In the genomic region with DNA sequence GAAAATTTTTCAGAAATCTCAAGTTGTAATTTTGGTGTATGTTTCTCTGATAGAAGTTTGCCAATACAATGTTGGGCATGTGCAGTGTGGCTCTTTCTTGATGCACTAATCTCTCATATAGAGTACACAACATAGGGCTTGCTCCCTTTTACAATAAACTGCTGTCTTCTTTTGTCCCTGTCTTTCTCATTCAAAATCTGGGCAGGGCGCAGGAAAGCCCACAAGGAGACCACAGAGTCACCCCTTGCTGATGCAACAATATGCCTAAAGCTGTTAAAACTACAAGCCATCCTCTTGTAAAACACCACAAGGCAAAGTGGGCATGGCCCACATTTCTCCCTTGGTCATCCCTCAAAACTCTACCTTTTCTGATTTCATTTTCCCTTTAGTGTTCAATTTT, we compare ENCODE assay signal across 22 cellular contexts.
"Had no signal": no experiment of that assay in that cellular context is flagged by ENCODE, and none has a peak within 500 bp of the region (broad histone marks: within the 10 kb centered on the region; RNA-seq: fewer than 3 reads in every experiment).

No MANE protein-coding gene starts in this region.

- H3K9me3 ChIP-seq: neutrophil, psoas muscle, tibial artery, upper lobe of left lung, uterus had no signal

- H3K27me3 Mint-ChIP-seq: stimulated activated memory B cell treated with anti-CD40 and anti-IgM and Interleukin-4, amounts not matched to agents 10 μg/mL and 1 μg/mL and 100 μg/mL, for 72 hours had no signal

- DNase-seq: dorsolateral prefrontal cortex; effector CD8-positive, alpha-beta T cell; heart right ventricle; hypothalamus; islet precursor cell; mammary epithelial cell; naive thymus-derived CD4-positive, alpha-beta T cell; nephron progenitor cell; psoas muscle; spleen; stimulated activated CD4-positive, alpha-beta T cell treated with anti-CD3 and anti-CD28 coated beads, Interleukin-15, amount 100 ng/mL, for 24 hours; stimulated activated CD4-positive, alpha-beta T cell treated with anti-CD3 and anti-CD28 coated beads, Interleukin-1b, Interleukin-23, amount 100 ng/mL, for 48 hours; stimulated activated CD4-positive, alpha-beta T cell treated with anti-CD3 and anti-CD28 coated beads, Interleukin-4, amount 100 ng/mL, for 24 hours; tibial artery; upper lobe of left lung; uterus had no signal

- ATAC-seq: esophagus mucosa; heart right ventricle; left lobe of liver; naive thymus-derived CD4-positive, alpha-beta T cell; psoas muscle; sciatic nerve; stimulated activated memory B cell treated with anti-CD40 and anti-IgM and Interleukin-4, amounts not matched to agents 10 μg/mL and 1 μg/mL and 100 μg/mL, for 72 hours had no signal

- H3K27ac ChIP-seq: dorsolateral prefrontal cortex, heart right ventricle, neutrophil, psoas muscle, spleen, tibial artery, upper lobe of left lung, uterus had no signal

- H3K4me3 Mint-ChIP-seq: naive thymus-derived CD4-positive, alpha-beta T cell; nephron progenitor cell; stimulated activated memory B cell treated with anti-CD40 and anti-IgM and Interleukin-4, amounts not matched to agents 10 μg/mL and 1 μg/mL and 100 μg/mL, for 72 hours; stimulated activated naive CD8-positive, alpha-beta T cell treated with anti-CD3 and anti-CD28 coated beads, Interleukin-15, Interleukin-2, amounts not matched to agents 100 ng/mL and 50 ng/mL, for 24 hours had no signal

- H3K27me3 ChIP-seq: heart right ventricle, neutrophil, spleen, tibial artery, upper lobe of left lung, uterus had no signal

- H3K36me3 ChIP-seq: heart right ventricle, neutrophil, spleen, tibial artery, upper lobe of left lung, uterus had no signal

- H3K9me3 Mint-ChIP-seq: stimulated activated naive CD8-positive, alpha-beta T cell treated with anti-CD3 and anti-CD28 coated beads, Interleukin-15, Interleukin-2, amounts not matched to agents 100 ng/mL and 50 ng/mL, for 24 hours had no signal

- H3K4me3 ChIP-seq: dorsolateral prefrontal cortex, heart right ventricle, psoas muscle, spleen, tibial artery, upper lobe of left lung, uterus had no signal

- H3K4me1 Mint-ChIP-seq: nephron progenitor cell had no signal

- H3K4me1 ChIP-seq: heart right ventricle, psoas muscle, spleen, tibial artery, upper lobe of left lung, uterus had no signal

- H3K36me3 Mint-ChIP-seq: naive thymus-derived CD4-positive, alpha-beta T cell had no signal

- H3K27ac Mint-ChIP-seq: naive thymus-derived CD4-positive, alpha-beta T cell; nephron progenitor cell; stimulated activated memory B cell treated with anti-CD40 and anti-IgM and Interleukin-4, amounts not matched to agents 10 μg/mL and 1 μg/mL and 100 μg/mL, for 72 hours; stimulated activated naive CD8-positive, alpha-beta T cell treated with anti-CD3 and anti-CD28 coated beads, Interleukin-15, Interleukin-2, amounts not matched to agents 100 ng/mL and 50 ng/mL, for 24 hours had no signal
